ENCODE assay signal across 8 cellular contexts in genomic region chr3:71724171-71724453, GRCh38. TPM values are rescaled to one million over a fixed set of nuclear protein-coding genes. Genes with fewer than 3 reads are reported as not detected.
DNase-seq lines count a peak whose midpoint lies in the region; ATAC-seq, FAIRE-seq and TF ChIP-seq lines count a peak whose summit lies in the region.

No MANE protein-coding gene starts in this region.

- no peak for FAIRE-seq in RCC 7860 (lab: Jason Lieb, UNC)

- H3K27ac Mint-ChIP-seq in T-cell = peak overlapping the region; percentile 94 to 96

- peaks cover 13% of the 10 kb centered on the region for H3K36me3 Mint-ChIP-seq in T-cell

- intact Hi-C loops in psoas muscle (cut with DNase I) = loop anchor here (10.0 kb wide), 2 partner anchors 1101 to 1361 kb away; no protein-coding TSS in a partner anchor

- CTCF ChIA-PET in T-cell (lab: Charles Lee) = interaction anchor here (0.5 to 3.4 kb wide), 6 partner anchors 11 to 1095 kb away, joined by 3 to 13 read pairs (median 4); no protein-coding TSS in a partner anchor

- DNase-seq in T-cell (no peak), fibroblast of the aortic adventitia (ENCODE audit: low read depth) (no peak), psoas muscle (no peak), NCI-H1930 (lab: John Stamatoyannopoulos, UW) (no peak), RCC 7860 (ENCODE audit: low spot score) (no peak)
- DNase-seq in activated CD4-positive, CD25-positive, alpha-beta regulatory T cell treated with anti-CD3 and anti-CD28 coated beads, Interleukin-2, amount 50 U/mL, for 72 hours = no peak

- H3K9ac ChIP-seq in ES-I3 (ENCODE audit: low read depth, low read length) = peak overlapping the region; percentile 84

- POLR2A ChIA-PET in T-cell (lab: Charles Lee) = interaction anchor here in 1 of 2 donors (1.0 kb wide), 1 partner anchor 43 kb away, joined by 5 read pairs; no protein-coding TSS in a partner anchor

- H3K27me3 Mint-ChIP-seq in T-cell = no peaks in the 10 kb centered on the region

- no peaks in the 10 kb centered on the region for H3K9me3 Mint-ChIP-seq in T-cell

- H3K27me3 ChIP-seq in psoas muscle (ENCODE audit: insufficient read depth in 3 of 3, low read length in 2 of 3) = no peaks in the 10 kb centered on the region

- TF ChIP-seq CTCF in fibroblast of the aortic adventitia (IDR thresholded peaks at IDR 0.05; ENCODE audit: insufficient read depth, low read length) (no peak), psoas muscle (IDR thresholded peaks at IDR 0.05) (no peak)

- H3K27ac ChIP-seq in psoas muscle = no peak overlapping the region

- H3K4me3 Mint-ChIP-seq in T-cell = peak overlapping the region; percentile 68 to 96 (median 94)

- H3K4me3 ChIP-seq in fibroblast of the aortic adventitia (ENCODE audit: low read depth, low read length) (peak overlapping the region; percentile 73), psoas muscle (peak overlapping the region; percentile 92)

- H3K4me1 ChIP-seq in ES-I3 (ENCODE audit: insufficient read depth, low read length) = peaks cover 18% of the 10 kb centered on the region
- H3K4me1 ChIP-seq in psoas muscle = peaks cover 15% of the 10 kb centered on the region

- H3K9me3 ChIP-seq in ES-I3 (ENCODE audit: control insufficient read depth, insufficient read depth, low read length) (no peaks in the 10 kb centered on the region), psoas muscle (no peaks in the 10 kb centered on the region)

- peaks cover 68 to 76% (median 75%) of the 10 kb centered on the region in 3 donors for H3K4me1 Mint-ChIP-seq in T-cell

- H3K36me3 ChIP-seq in ES-I3 (ENCODE audit: insufficient read depth, low read length) (no peaks in the 10 kb centered on the region), psoas muscle (ENCODE audit: insufficient read depth in 1 of 2, low read depth in 1 of 2) (no peaks in the 10 kb centered on the region)

- ATAC-seq in T-cell (replicated peaks in 1 of 4) (no peak), psoas muscle (no peak), GM21619 (IDR thresholded peaks at IDR 0.05; ENCODE audit: unreplicated experiment) (no peak)

RNA-seq across cellular contexts. Expression of gene EIF4E3, which starts 1.1 kb away (rescaled TPM):
- total RNA-seq in T-cell (10 to 100 TPM; 32.3 to 62.5 (median 58.6) TPM), fibroblast of the aortic adventitia (ENCODE audit: low replicate concordance) (2.2 and 2.3 TPM in 2 replicates), psoas muscle (10 to 100 TPM; 38.5 to 57.3 (median 49.8) TPM)
- 10 to 100 TPM; 10.3 to 60.1 (median 25.1) TPM for polyA plus RNA-seq in psoas muscle

RNA-seq across cellular contexts. Expression of gene GPR27, which starts 29.5 kb away (rescaled TPM):
- total RNA-seq in T-cell = 1 to 10 TPM in 2 of 5 donors, under 1 TPM in 3; 0.42 to 1.3 (median 0.73) TPM
- total RNA-seq in fibroblast of the aortic adventitia (ENCODE audit: low replicate concordance) = 0.25 TPM in 1 of 2 replicates, not detected in the other
- total RNA-seq in psoas muscle = 1 to 10 TPM in 2 of 4 donors, under 1 TPM in 2; 0.93 to 1.2 (median 1.0) TPM
- under 1 TPM; 0.03 to 0.21 (median 0.10) TPM for polyA plus RNA-seq in psoas muscle

Comparison
In these comparisons a context has a peak if more than half of its experiments do, and no peak if none do; other contexts are left out.
1. RNA of gene EIF4E3, which starts 1.1 kb away (total RNA-seq): 32.3 to 62.5 TPM in T-cell and 38.5 to 57.3 TPM in psoas muscle; 2.2 to 2.3 TPM in fibroblast of the aortic adventitia; every median in the first group is over 10 times any median in the second.